8 cellular contexts compared by ENCODE assay signal in the genomic region with DNA sequence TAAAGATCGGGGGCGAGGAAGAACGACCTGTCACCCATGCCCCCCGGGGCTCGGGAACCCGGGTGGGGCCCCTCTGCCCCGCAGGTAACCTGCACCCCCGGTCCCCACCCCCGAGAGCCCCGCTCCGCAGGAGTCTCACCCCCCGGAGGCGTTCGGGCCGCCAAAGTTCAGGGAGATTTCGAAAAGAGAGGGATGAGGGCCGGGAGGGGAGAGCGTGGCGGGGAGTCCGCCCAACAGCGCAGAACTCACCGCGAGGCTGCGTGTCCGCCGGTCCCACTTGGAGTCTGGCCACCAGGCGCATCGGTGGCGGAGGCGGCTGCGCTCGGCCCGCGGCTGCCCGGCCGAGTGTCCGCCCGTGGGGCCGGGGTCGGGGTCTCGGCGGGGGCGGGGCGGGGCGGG. TPM values are rescaled to one million over a fixed set of nuclear protein-coding genes. Genes with fewer than 3 reads are reported as not detected.
DNase-seq lines count a peak whose midpoint lies in the region; ATAC-seq lines count a peak whose summit lies in the region.

A gene (minus strand): TSS at position 347 of the 399 bp plus-strand sequence. CDS start 2,447 bp downstream, outside the sequence.

- peak within 1 kb of the TSS; percentile 87 for H3K27ac ChIP-seq in rectal smooth muscle tissue (ENCODE audit: low read depth, low read length)

- H3K9me3 Mint-ChIP-seq in activated naive CD8-positive, alpha-beta T cell (ENCODE audit: low read depth), result no peaks in the 10 kb centered on the region

- H3K27me3 Mint-ChIP-seq in activated naive CD8-positive, alpha-beta T cell, result no peaks in the 10 kb centered on the region

- peak within 1 kb of the TSS; percentile 74 for H3K9ac ChIP-seq in rectal smooth muscle tissue (ENCODE audit: low read length)

- peaks cover 12% of the 10 kb centered on the region for H3K36me3 Mint-ChIP-seq in activated naive CD8-positive, alpha-beta T cell

- H3K4me1 Mint-ChIP-seq in activated naive CD8-positive, alpha-beta T cell (ENCODE audit: low read depth), result peaks cover 72% of the 10 kb centered on the region

- no peaks in the 10 kb centered on the region for H3K4me1 ChIP-seq in rectal smooth muscle tissue (ENCODE audit: control insufficient read depth, insufficient read depth, low read length)

- H3K36me3 ChIP-seq in rectal smooth muscle tissue (ENCODE audit: control insufficient read depth, insufficient read depth, low read length), result peaks cover 10% of the 10 kb centered on the region

- H3K4me3 Mint-ChIP-seq in activated naive CD8-positive, alpha-beta T cell, result peak within 1 kb of the TSS; percentile 92

- ATAC-seq in left cardiac atrium, result peak; percentile 32 to 35

- H3K4me3 ChIP-seq in rectal smooth muscle tissue (ENCODE audit: low read length), result peak within 1 kb of the TSS; percentile 86

- intact Hi-C loops in left cardiac atrium (cut with DNase I), result loop anchor here in 1 of 2 donors (5.0 kb wide), 1 partner anchor 55 kb away; no protein-coding TSS in a partner anchor

- H3K27me3 ChIP-seq in rectal smooth muscle tissue (ENCODE audit: control insufficient read depth, insufficient read depth, low read length), result no peaks in the 10 kb centered on the region

- H3K27ac Mint-ChIP-seq in activated naive CD8-positive, alpha-beta T cell, result peak within 1 kb of the TSS; percentile 96

- DNase-seq in NCI-H146 (lab: John Stamatoyannopoulos, UW) (peak; percentile 51), NCI-H146 treated with DMSO at 0.1 percent for 48 hours (lab: John Stamatoyannopoulos, UW; ENCODE audit: unreplicated experiment) (no peak), H4 (ENCODE audit: low spot score) (peak; percentile 31), NAMALWA (ENCODE audit: low spot score) (peak; percentile 57), left cardiac atrium (peak; percentile 51), NCI-H1048 (lab: John Stamatoyannopoulos, UW) (no peak)

RNA-seq across cellular contexts. Expression of the gene that starts here (rescaled TPM):
- total RNA-seq in H4 (2014; rRNA removed; shearing (Covaris generic)), result 52.7 and 66.6 TPM in 2 replicates
- total RNA-seq in left cardiac atrium, result 10 to 100 TPM; 16.8 to 18.5 TPM

Comparison
In these comparisons a context has a peak if more than half of its experiments do, and no peak if none do; other contexts are left out.
1. DNase-seq: peak in NCI-H146 (single experiment), H4 (single experiment), NAMALWA (single experiment) and left cardiac atrium (single experiment); none in NCI-H146 treated with DMSO at 0.1 percent for 48 hours (single experiment) and NCI-H1048 (single experiment).